In genomic region chr13:89432997-89433396, GRCh38 we compare ENCODE assay signal across 24 cellular contexts.
DNase-seq lines count a peak whose midpoint lies in the region; TF ChIP-seq lines count a peak whose summit lies in the region.
"Had no signal": no experiment of that assay in that cellular context is flagged by ENCODE, and none has a peak within 500 bp of the region (broad histone marks: within the 10 kb centered on the region; RNA-seq: fewer than 3 reads in every experiment).

No MANE protein-coding gene starts in this region.

- no peak overlapping the region for H4K8ac ChIP-seq in mesendoderm (ENCODE audit: low read depth, low read length)

- BruUV-seq in mammary epithelial cell (replicated peaks; lab: Mats Ljungman, UMichigan) (no TSS peak), MCF 10A (replicated peaks; lab: Mats Ljungman, UMichigan) (no TSS peak)

- WGBS in mammary epithelial cell (ENCODE audit: low coverage, missing lambda C conversion rate) = 3% methylated on average over 2 of the region's 2 CpGs
- WGBS in mesendoderm (ENCODE audit: extremely low coverage, insufficient coverage, low lambda C conversion rate) = no CpG with 5 or more reads among the region's 2 CpGs

- H3K4me3 ChIP-seq in mammary epithelial cell (replicated peaks in 1 of 3; ENCODE audit: insufficient read depth in 1 of 3, low read depth in 2 of 3, low read length in 3 of 3) = no peak overlapping the region
- no peak overlapping the region for H3K4me3 ChIP-seq in choroid plexus epithelial cell (ENCODE audit: low read depth, low read length)
- no peak overlapping the region for H3K4me3 ChIP-seq in mesendoderm (ENCODE audit: low read length)
- H3K4me3 ChIP-seq: BLaER1, K562 had no signal

- H2BK15ac ChIP-seq in mesendoderm (replicated peaks; ENCODE audit: low read depth) = peak overlapping the region; percentile 19

- H3K4me3 Mint-ChIP-seq in MCF 10A (ENCODE audit: unreplicated experiment) (no peak overlapping the region), type B pancreatic cell (peak overlapping the region; percentile 5)
- H3K4me3 Mint-ChIP-seq: CD4-positive, CD25-positive, alpha-beta regulatory T cell had no signal

- H3K36me3 Mint-ChIP-seq in MCF 10A (ENCODE audit: insufficient read depth, unreplicated experiment) = no peaks in the 10 kb centered on the region
- H3K36me3 Mint-ChIP-seq in type B pancreatic cell = no peaks in the 10 kb centered on the region
- H3K36me3 Mint-ChIP-seq: CD4-positive, CD25-positive, alpha-beta regulatory T cell had no signal

- H2BK5ac ChIP-seq in mesendoderm (ENCODE audit: low read length) = no peak overlapping the region

- H3K27ac ChIP-seq in mammary epithelial cell (ENCODE audit: insufficient read depth, low read depth, low read length) (no peak overlapping the region), mesendoderm (ENCODE audit: low read depth, low read length) (no peak overlapping the region)
- H3K27ac ChIP-seq: BLaER1 had no signal

- H4K5ac ChIP-seq in mesendoderm (ENCODE audit: low read length) = no peak overlapping the region

- H3K9me3 ChIP-seq in mammary epithelial cell (replicated peaks; ENCODE audit: insufficient read depth, low read length) = no peaks in the 10 kb centered on the region
- H3K9me3 ChIP-seq: BLaER1, SK-N-SH had no signal

- H3K79me1 ChIP-seq in mesendoderm (ENCODE audit: low read length) = no peaks in the 10 kb centered on the region

- H2AFZ ChIP-seq in mammary epithelial cell (ENCODE audit: low read depth, low read length) = peak overlapping the region; percentile 79

- H3K4me2 ChIP-seq in mammary epithelial cell (ENCODE audit: insufficient read depth, low read depth, low read length) (no peak overlapping the region), mesendoderm (ENCODE audit: low read length) (no peak overlapping the region)
- H3K4me2 ChIP-seq: BLaER1, SK-N-SH had no signal

- intact Hi-C loops in mammary epithelial cell (cut with micrococcal nuclease) = loop anchor here (10.0 kb wide), 1 partner anchor 1432 kb away; no protein-coding TSS in a partner anchor
- intact Hi-C loops in MCF 10A (cut with micrococcal nuclease) = loop anchor here (5.0 kb wide), 1 partner anchor 1434 kb away; no protein-coding TSS in a partner anchor

- H2BK120ac ChIP-seq in mesendoderm (ENCODE audit: low read depth, low read length) = no peak overlapping the region

- no peak overlapping the region for H3K9ac ChIP-seq in mammary epithelial cell (ENCODE audit: insufficient read depth, low read length)
- H3K9ac ChIP-seq in mesendoderm (ENCODE audit: low read length) = no peak overlapping the region
- H3K9ac ChIP-seq: BLaER1, SK-N-SH had no signal

- H3K23ac ChIP-seq in mesendoderm (ENCODE audit: low read length) = no peak overlapping the region

- dilution Hi-C loops in mammary epithelial cell (cut with HindIII; ENCODE audit: low sequenced_read_pairs) = no loop called here

- H3K4me1 ChIP-seq in mammary epithelial cell (ENCODE audit: insufficient read depth, low read length) (no peaks in the 10 kb centered on the region), mesendoderm (ENCODE audit: control insufficient read depth, low read depth, low read length) (no peaks in the 10 kb centered on the region)
- H3K4me1 ChIP-seq: BLaER1 had no signal

- CTCF ChIA-PET in mammary epithelial cell (lab: Charles Lee; ENCODE audit: low non-redundant PET) = no interaction called here
- CTCF ChIA-PET in MCF 10A (lab: Yijun Ruan, JAX) = no interaction called here

- no peaks in the 10 kb centered on the region for H3K36me3 ChIP-seq in mammary epithelial cell (ENCODE audit: insufficient read depth, low read length)
- no peaks in the 10 kb centered on the region for H3K36me3 ChIP-seq in mesendoderm (ENCODE audit: control insufficient read depth, insufficient read depth, low read length)
- H3K36me3 ChIP-seq: BLaER1 had no signal

- TF ChIP-seq CTCF in mammary epithelial cell (conservative IDR thresholded peaks at IDR 0.05 in 1 of 2, IDR thresholded peaks at IDR 0.05 in 1 of 2; ENCODE audit: extremely low read depth in 1 of 2, insufficient read depth in 1 of 2, low read depth in 1 of 2, low read length in 2 of 2) (no peak), MCF 10A (IDR thresholded peaks at IDR 0.05; ENCODE audit: unreplicated experiment) (no peak), choroid plexus epithelial cell (conservative IDR thresholded peaks at IDR 0.05; ENCODE audit: low read depth, low read length) (no peak), type B pancreatic cell (conservative IDR thresholded peaks at IDR 0.05) (no peak)

- no peak for DNase-seq in mammary epithelial cell
- DNase-seq in MCF 10A (ENCODE audit: unreplicated experiment) = no peak
- DNase-seq in choroid plexus epithelial cell (ENCODE audit: low read depth) = peak; percentile 26
- no peak for DNase-seq in mesendoderm
- no peak for DNase-seq in type B pancreatic cell (ENCODE audit: extremely low spot score, unreplicated experiment)
- no peak for DNase-seq in cortex of kidney (lab: John Stamatoyannopoulos, UW)
- DNase-seq in AG20443 (ENCODE audit: low spot score) = no peak
- no peak for DNase-seq in T1000 (lab: John Stamatoyannopoulos, UW)
- DNase-seq: 8988T; CD4-positive, CD25-positive, alpha-beta regulatory T cell; DMS 273 treated with DMSO at 0.1 percent for 48 hours; DMS79; EL; GDM1; MM.1S; NCI-H2029 treated with DMSO at 0.1 percent for 48 hours; NCI-H446 treated with DMSO at 0.1 percent for 48 hours; NCI-H526; NCI-H82; NK-92 treated with Interleukin-12 subunit alpha and Interleukin-12 subunit beta, amount 100 ng/mL, for 24 hours; PC-3; SK-N-SH had no signal

- no peaks in the 10 kb centered on the region for H4K20me1 ChIP-seq in mammary epithelial cell (ENCODE audit: insufficient read depth, low read length)
- H4K20me1 ChIP-seq: BLaER1 had no signal

- no peaks in the 10 kb centered on the region for H3K9me3 Mint-ChIP-seq in MCF 10A (ENCODE audit: unreplicated experiment)
- H3K9me3 Mint-ChIP-seq in type B pancreatic cell = no peaks in the 10 kb centered on the region

- H3K27me3 ChIP-seq in mammary epithelial cell (ENCODE audit: insufficient read depth, low read length) (no peaks in the 10 kb centered on the region), mesendoderm (ENCODE audit: insufficient read depth, low read length, poor library complexity) (no peaks in the 10 kb centered on the region)
- H3K27me3 ChIP-seq: BLaER1 had no signal

- no peak overlapping the region for H3K56ac ChIP-seq in mesendoderm (ENCODE audit: low read length)

- H2AK5ac ChIP-seq in mesendoderm (ENCODE audit: low read length) = no peak overlapping the region

- no peak overlapping the region for H3K18ac ChIP-seq in mesendoderm (ENCODE audit: low read length)

- H3K27me3 Mint-ChIP-seq in MCF 10A (ENCODE audit: insufficient read depth, unreplicated experiment) (no peaks in the 10 kb centered on the region), type B pancreatic cell (no peaks in the 10 kb centered on the region)
- H3K27me3 Mint-ChIP-seq: CD4-positive, CD25-positive, alpha-beta regulatory T cell had no signal

- H3K4ac ChIP-seq in mesendoderm (ENCODE audit: low read depth, low read length) = no peak overlapping the region

- in situ Hi-C loops in mammary epithelial cell (cut with MboI; ENCODE audit: low sequenced_read_pairs in 2 of 2) = loop anchor here (10.0 kb wide), 1 partner anchor 262 kb away; no protein-coding TSS in a partner anchor

- H3K27ac Mint-ChIP-seq in MCF 10A (ENCODE audit: low read depth, unreplicated experiment) (no peak overlapping the region), type B pancreatic cell (no peak overlapping the region)
- H3K27ac Mint-ChIP-seq: CD4-positive, CD25-positive, alpha-beta regulatory T cell had no signal

- H3K79me2 ChIP-seq in mammary epithelial cell (ENCODE audit: insufficient read depth, low read length) (no peaks in the 10 kb centered on the region), mesendoderm (ENCODE audit: control insufficient read depth, insufficient read depth, low read length) (no peaks in the 10 kb centered on the region)

- POLR2A ChIA-PET in MCF 10A (lab: Yijun Ruan, JAX) = no interaction called here

- no peaks in the 10 kb centered on the region for H3K4me1 Mint-ChIP-seq in MCF 10A (ENCODE audit: insufficient read depth, unreplicated experiment)
- H3K4me1 Mint-ChIP-seq in type B pancreatic cell (ENCODE audit: unreplicated experiment) = peaks cover 6% of the 10 kb centered on the region
- H3K4me1 Mint-ChIP-seq: CD4-positive, CD25-positive, alpha-beta regulatory T cell had no signal
